ENCODE assay signal across 13 cellular contexts in genomic region chr12:4438834-4439596, GRCh38. TPM values are rescaled to one million over a fixed set of nuclear protein-coding genes. Genes with fewer than 3 reads are reported as not detected.
DNase-seq lines count a peak whose midpoint lies in the region; ATAC-seq lines count a peak whose summit lies in the region.
"Had no signal": no experiment of that assay in that cellular context is flagged by ENCODE, and none has a peak within 500 bp of the region (broad histone marks: within the 10 kb centered on the region; RNA-seq: fewer than 3 reads in every experiment).

No MANE protein-coding gene starts in this region.

- H3K4me2 ChIP-seq in BLaER1 = peak overlapping the region; percentile 97

- H4K20me1 ChIP-seq in BLaER1 = no peaks in the 10 kb centered on the region

- DNase-seq in SIG-M5 treated with dmso at 0.1 percent for 504 hours (lab: John Stamatoyannopoulos, UW; ENCODE audit: unreplicated experiment) = peak; percentile 88
- DNase-seq in kidney glomerular epithelial cell (lab: John Stamatoyannopoulos, UW) = no peak
- DNase-seq in KG1 (lab: John Stamatoyannopoulos, UW) = no peak
- DNase-seq in SK-N-DZ (ENCODE audit: low spot score) = no peak
- DNase-seq: NCI-H1930; SHP77 treated with DMSO at 0.1 percent for 48 hours; stimulated activated CD4-positive, alpha-beta T cell treated with anti-CD3 and anti-CD28 coated beads, Interleukin-4, amount 100 ng/mL, for 1 hour had no signal

- H3K9ac ChIP-seq in BLaER1 (peak overlapping the region; percentile 94), iPS-20b (ENCODE audit: low read depth, low read length) (peak overlapping the region; percentile 2; the same call in 1 of the 2 replicates)

- H3K9me3 ChIP-seq in BLaER1 = peaks cover 5% of the 10 kb centered on the region; the same call in 1 of the 2 replicates
- H3K9me3 ChIP-seq in iPS-20b (ENCODE audit: insufficient read depth, low read depth, low read length) = no peaks in the 10 kb centered on the region

- peak; percentile 56 for ATAC-seq in GM21529 (IDR thresholded peaks at IDR 0.05; ENCODE audit: unreplicated experiment)
- ATAC-seq in GM18907 (IDR thresholded peaks at IDR 0.05; ENCODE audit: unreplicated experiment) = no peak
- ATAC-seq: sciatic nerve had no signal

- H3K4me1 ChIP-seq in BLaER1 = peaks cover 85% of the 10 kb centered on the region
- peaks cover 35% of the 10 kb centered on the region for H3K4me1 ChIP-seq in iPS-20b (ENCODE audit: insufficient read depth, low read length)

- peak overlapping the region; percentile 97 for H3K27ac ChIP-seq in BLaER1
- no peak overlapping the region for H3K27ac ChIP-seq in iPS-20b (ENCODE audit: low read length)

- no peaks in the 10 kb centered on the region for H3K27me3 ChIP-seq in BLaER1
- H3K27me3 ChIP-seq in iPS-20b (ENCODE audit: insufficient read depth, low read length) = no peaks in the 10 kb centered on the region

- peaks cover 10% of the 10 kb centered on the region for H3K36me3 ChIP-seq in BLaER1
- H3K36me3 ChIP-seq in iPS-20b (ENCODE audit: insufficient read depth, low read depth, low read length) = no peaks in the 10 kb centered on the region

- peak overlapping the region; percentile 86; the same call in 1 of the 2 replicates for H3K4me3 ChIP-seq in BLaER1
- no peak overlapping the region for H3K4me3 ChIP-seq in iPS-20b (ENCODE audit: low read length)

RNA-seq across cellular contexts. Expression of gene FGF6, which starts 6.6 kb away (rescaled TPM):
- not detected in 2 replicates for polyA plus RNA-seq in SK-N-DZ (2014; cell fraction: cytosol; rRNA removed)
- 0.80 TPM in 1 of 2 replicates, not detected in the other for polyA plus RNA-seq in SK-N-DZ (2014; cell fraction: nucleus; rRNA removed)

RNA-seq across cellular contexts. Expression of gene FGF23, which starts 59.5 kb away (rescaled TPM):
- 0.43 and 0.67 TPM in 2 replicates for polyA plus RNA-seq in SK-N-DZ (2014; cell fraction: cytosol; rRNA removed)
- 0.22 and 0.47 TPM in 2 replicates for polyA plus RNA-seq in SK-N-DZ (2014; cell fraction: nucleus; rRNA removed)
- polyA plus RNA-seq: urinary bladder had no signal
